Comparison of ENCODE assay signal across 2 cellular contexts in genomic region chr14:103055693-103056092, GRCh38.
TF ChIP-seq lines count a peak whose summit lies in the region.

No MANE protein-coding gene starts in this region.

TF ChIP-seq in GM23338, 12 proteins besides CTCF, POLR2A, EP300 and RAD21:
- no peak for TF ChIP-seq ZNF462 (CRISPR knock-in tag; IDR thresholded peaks at IDR 0.05)
- TF ChIP-seq ZNF331 (CRISPR knock-in tag; IDR thresholded peaks at IDR 0.05; ENCODE audit: low read depth): no peak
- no peak for TF ChIP-seq EZH2 (IDR thresholded peaks at IDR 0.05; ENCODE audit: low read depth, unreplicated experiment)
- TF ChIP-seq JUNB (IDR thresholded peaks at IDR 0.05; ENCODE audit: unreplicated experiment): no peak
- no peak for TF ChIP-seq STAT1 (IDR thresholded peaks at IDR 0.05; ENCODE audit: unreplicated experiment)
- no peak for TF ChIP-seq ZNF114 (CRISPR knock-in tag; IDR thresholded peaks at IDR 0.05)
- no peak for TF ChIP-seq CREB1 (CRISPR knock-in tag; IDR thresholded peaks at IDR 0.05; ENCODE audit: low read depth)
- TF ChIP-seq NANOG (IDR thresholded peaks at IDR 0.05; ENCODE audit: borderline replicate concordance): no peak
- no peak for TF ChIP-seq ETS1 (IDR thresholded peaks at IDR 0.05)
TF ChIP-seq in GM23338: peak in this region for 0.

TF ChIP-seq in WTC11, 78 proteins besides CTCF, POLR2A, EP300 and RAD21 (continued from another document):
- no peak for TF ChIP-seq AR (CRISPR knock-in tag; IDR thresholded peaks at IDR 0.05)
